ENCODE assay signal across 11 cellular contexts in genomic region chr6:30881987-30882763, GRCh38. TPM values are rescaled to one million over a fixed set of nuclear protein-coding genes. Genes with fewer than 3 reads are reported as not detected.
A peak's percentile ranks its signal among the peaks of the same experiment; 100 is the strongest.
DNase-seq lines count a peak whose midpoint lies in the region; ATAC-seq, FAIRE-seq and TF ChIP-seq lines count a peak whose summit lies in the region.
"Had no signal": no experiment of that assay in that cellular context is flagged by ENCODE, and none has a peak within 500 bp of the region (broad histone marks: within the 10 kb centered on the region; RNA-seq: fewer than 3 reads in every experiment).

No MANE protein-coding gene starts in this region.

- H3K9ac ChIP-seq in endodermal cell (ENCODE audit: extremely low read depth, low read length, poor library complexity, severe bottlenecking), result no peak overlapping the region

- H3K4me3 ChIP-seq in endodermal cell (ENCODE audit: low read length), result peak overlapping the region; percentile 90

- peak overlapping the region; percentile 89 for H3K27ac Mint-ChIP-seq in endodermal cell
- peak overlapping the region in 9 of 10 donors; percentile 29 to 89 (median 53) for H3K27ac Mint-ChIP-seq in naive thymus-derived CD8-positive, alpha-beta T cell

- H3K36me3 ChIP-seq in endodermal cell (ENCODE audit: control insufficient read depth, insufficient read depth, low read length), result no peaks in the 10 kb centered on the region
- H3K36me3 ChIP-seq: neutrophil had no signal

- POLR2A ChIA-PET in naive thymus-derived CD8-positive, alpha-beta T cell (lab: Charles Lee), result interaction anchor here (0.5 to 4.8 kb wide), 10 partner anchors 25 to 374 kb away, joined by 3 to 34 read pairs (median 3); partner anchors contain the start of gene GTF2H4

- H3K27me3 ChIP-seq in endodermal cell (ENCODE audit: control insufficient read depth, insufficient read depth, low read length, poor library complexity, severe bottlenecking), result no peaks in the 10 kb centered on the region

- no peak for ATAC-seq in naive thymus-derived CD8-positive, alpha-beta T cell

- FAIRE-seq in D721Med (lab: Jason Lieb, UNC), result no peak
- FAIRE-seq: G401.6 had no signal

- no peaks in the 10 kb centered on the region for H3K9me3 ChIP-seq in endodermal cell (ENCODE audit: control insufficient read depth, low read length)
- H3K9me3 ChIP-seq: neutrophil had no signal

- H3K9me3 Mint-ChIP-seq in endodermal cell, result no peaks in the 10 kb centered on the region
- no peaks in the 10 kb centered on the region for H3K9me3 Mint-ChIP-seq in naive thymus-derived CD8-positive, alpha-beta T cell

- peak overlapping the region; percentile 99 for H3K27ac ChIP-seq in endodermal cell (ENCODE audit: low read depth, low read length)
- H3K27ac ChIP-seq: HL-60, neutrophil had no signal

- 27 to 51% methylated on average over 7 to 15 of the region's 15 CpGs for WGBS in endodermal cell (ENCODE audit: insufficient coverage in 1 of 2, insufficient read length in 1 of 2), 2 experiments

- DNase-seq in AG20443 (ENCODE audit: low spot score), result peak; percentile 11
- peak; percentile 78 for DNase-seq in NCI-H2171 treated with DMSO at 0.1 percent for 48 hours (lab: John Stamatoyannopoulos, UW)
- DNase-seq in endodermal cell, result peak; percentile 65
- DNase-seq in naive thymus-derived CD8-positive, alpha-beta T cell, result no peak
- no peak for DNase-seq in D721Med (ENCODE audit: insufficient read length, low spot score)
- DNase-seq in NCI-H446 treated with DMSO at 0.1 percent for 48 hours (lab: John Stamatoyannopoulos, UW), result no peak
- DNase-seq in activated CD4-positive, CD25-positive, alpha-beta regulatory T cell (lab: John Stamatoyannopoulos, UW), result no peak
- DNase-seq in UCSD-AML1 (lab: John Stamatoyannopoulos, UW; ENCODE audit: unreplicated experiment), result no peak

- peak overlapping the region; percentile 79 for H3K4me3 Mint-ChIP-seq in endodermal cell
- H3K4me3 Mint-ChIP-seq in naive thymus-derived CD8-positive, alpha-beta T cell, result peak overlapping the region in 2 of 10 donors; percentile 43 to 60

- TF ChIP-seq CTCF in endodermal cell (conservative IDR thresholded peaks at IDR 0.05) (no peak), D721Med (IDR thresholded peaks at IDR 0.05; ENCODE audit: insufficient read depth, missing control alignments) (no peak)

- no peaks in the 10 kb centered on the region for H3K36me3 Mint-ChIP-seq in endodermal cell (ENCODE audit: low read depth)
- H3K36me3 Mint-ChIP-seq in naive thymus-derived CD8-positive, alpha-beta T cell, result no peaks in the 10 kb centered on the region

- peaks cover 66% of the 10 kb centered on the region for H3K4me1 Mint-ChIP-seq in endodermal cell
- peaks cover 32 to 52% (median 45%) of the 10 kb centered on the region in 4 donors for H3K4me1 Mint-ChIP-seq in naive thymus-derived CD8-positive, alpha-beta T cell

- peaks cover 18% of the 10 kb centered on the region for H3K4me1 ChIP-seq in endodermal cell (ENCODE audit: control insufficient read depth, insufficient read depth, low read length)

- H3K27me3 Mint-ChIP-seq in endodermal cell (ENCODE audit: insufficient read depth), result peaks cover 3% of the 10 kb centered on the region
- no peaks in the 10 kb centered on the region for H3K27me3 Mint-ChIP-seq in naive thymus-derived CD8-positive, alpha-beta T cell

RNA-seq across cellular contexts. Expression of gene DDR1, which starts 2.1 kb away (rescaled TPM):
- total RNA-seq in endodermal cell, result 100 to 1,000 TPM; 140 to 151 TPM
- polyA plus RNA-seq in endodermal cell (2013, experiment 1 of 2), result 299 TPM
- 288 TPM for polyA plus RNA-seq in endodermal cell (2013, experiment 2 of 2)
- total RNA-seq in naive thymus-derived CD8-positive, alpha-beta T cell, result 10 to 100 TPM; 19.8 to 22.8 TPM
- 1 to 10 TPM in 2 of 3 donors, under 1 TPM in 1; 0.57 to 5.4 (median 1.5) TPM for polyA plus RNA-seq in naive thymus-derived CD8-positive, alpha-beta T cell

RNA-seq across cellular contexts. Expression of gene GTF2H4, which starts 25.8 kb away (rescaled TPM):
- 10 to 100 TPM; 60.0 to 67.9 TPM for total RNA-seq in endodermal cell
- 52.4 TPM for polyA plus RNA-seq in endodermal cell (2013, experiment 1 of 2)
- 39.9 TPM for polyA plus RNA-seq in endodermal cell (2013, experiment 2 of 2)
- total RNA-seq in naive thymus-derived CD8-positive, alpha-beta T cell, result 10 to 100 TPM; 30.0 to 33.9 TPM
- polyA plus RNA-seq in naive thymus-derived CD8-positive, alpha-beta T cell, result 1 to 10 TPM; 5.1 to 8.3 (median 6.3) TPM

RNA-seq across cellular contexts. Expression of gene VARS2, which starts 31.9 kb away (rescaled TPM):
- 10 to 100 TPM; 39.4 to 52.5 TPM for total RNA-seq in endodermal cell
- polyA plus RNA-seq in endodermal cell (2013, experiment 1 of 2), result 51.8 TPM
- polyA plus RNA-seq in endodermal cell (2013, experiment 2 of 2), result 46.7 TPM
- 10 to 100 TPM; 41.4 to 53.7 TPM for total RNA-seq in naive thymus-derived CD8-positive, alpha-beta T cell
- polyA plus RNA-seq in naive thymus-derived CD8-positive, alpha-beta T cell, result 10 to 100 TPM; 14.1 to 16.3 (median 14.5) TPM

RNA-seq across cellular contexts. Expression of gene SFTA2, which starts 49.8 kb away (rescaled TPM):
- not detected for total RNA-seq in endodermal cell
- not detected for polyA plus RNA-seq in endodermal cell (2013, experiment 1 of 2)
- not detected for polyA plus RNA-seq in endodermal cell (2013, experiment 2 of 2)
- total RNA-seq in naive thymus-derived CD8-positive, alpha-beta T cell, result not detected
- under 1 TPM in 1 of 3 donors, not detected in 2; 0.30 TPM for polyA plus RNA-seq in naive thymus-derived CD8-positive, alpha-beta T cell

RNA-seq across cellular contexts. Expression of gene MUCL3, which starts 58.6 kb away (rescaled TPM):
- under 1 TPM; 0.18 TPM for total RNA-seq in endodermal cell
- 0.04 TPM for polyA plus RNA-seq in endodermal cell (2013, experiment 1 of 2)
- not detected for polyA plus RNA-seq in endodermal cell (2013, experiment 2 of 2)
- total RNA-seq in naive thymus-derived CD8-positive, alpha-beta T cell, result not detected
- polyA plus RNA-seq in naive thymus-derived CD8-positive, alpha-beta T cell, result not detected

Comparison
In these comparisons a context has a peak if more than half of its experiments do, and no peak if none do; other contexts are left out.
1. DNase-seq: peak in AG20443 (single experiment), NCI-H2171 treated with DMSO at 0.1 percent for 48 hours (single experiment) and endodermal cell (single experiment); none in naive thymus-derived CD8-positive, alpha-beta T cell (0 of 10), D721Med (single experiment), NCI-H446 treated with DMSO at 0.1 percent for 48 hours (single experiment), activated CD4-positive, CD25-positive, alpha-beta regulatory T cell (0 of 4) and UCSD-AML1 (single experiment).
2. RNA of gene DDR1, which starts 2.1 kb away (total RNA-seq): 140 to 151 TPM in endodermal cell; 19.8 to 22.8 TPM in naive thymus-derived CD8-positive, alpha-beta T cell; every median in the first group is over 4 times any median in the second.